11 cellular contexts compared by ENCODE assay signal in the genomic region with DNA sequence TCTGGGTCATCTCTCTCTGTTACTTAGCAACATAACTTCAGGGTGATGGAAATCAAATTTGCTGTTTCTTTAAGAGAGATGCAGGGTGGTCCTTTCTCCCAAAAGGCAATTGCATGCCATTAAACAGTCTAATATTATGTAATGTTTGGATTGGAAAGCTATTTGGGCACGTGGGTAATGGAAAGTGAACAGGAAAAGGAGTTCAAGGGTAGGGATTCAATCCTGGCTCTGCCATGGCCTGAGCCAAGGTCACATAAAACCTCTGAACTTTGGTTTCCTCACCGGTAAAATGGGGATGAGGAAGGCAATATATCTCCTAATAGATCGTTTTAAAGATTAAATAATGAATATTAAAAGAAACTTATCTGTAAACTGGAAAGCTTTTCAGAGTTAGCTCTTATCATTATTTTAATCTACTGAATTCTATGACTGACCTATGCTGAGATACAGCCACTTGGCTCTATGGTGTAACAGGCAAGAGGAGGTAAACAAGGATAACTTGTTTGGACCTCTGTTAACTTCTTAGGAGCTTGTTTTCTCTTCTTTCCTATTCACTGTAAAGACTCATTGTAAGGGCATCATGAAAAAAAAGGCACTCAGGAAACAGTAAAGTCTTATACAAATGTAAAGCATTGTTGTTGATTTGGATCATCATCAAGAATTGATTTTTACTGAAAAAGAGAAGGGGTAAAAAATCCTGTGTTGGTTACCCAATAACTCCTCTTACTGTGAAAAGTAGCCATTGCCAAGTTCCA. TPM values are rescaled to one million over a fixed set of nuclear protein-coding genes. Genes with fewer than 3 reads are reported as not detected.
"Had no signal": no experiment of that assay in that cellular context is flagged by ENCODE, and none has a peak within 500 bp of the region (broad histone marks: within the 10 kb centered on the region; RNA-seq: fewer than 3 reads in every experiment).

No MANE protein-coding gene starts in this region.

- H3K4me3 ChIP-seq: gastroesophageal sphincter, sigmoid colon, tibial nerve had no signal

- H3K9me3 ChIP-seq: gastroesophageal sphincter, neutrophil, sigmoid colon, tibial nerve had no signal

- H3K27ac ChIP-seq: neutrophil, sigmoid colon had no signal

- H3K27me3 ChIP-seq: gastroesophageal sphincter, neutrophil, sigmoid colon, tibial nerve had no signal

- H3K36me3 ChIP-seq: neutrophil, tibial nerve had no signal

RNA-seq across cellular contexts. Expression of gene OVCH1, which starts 55.7 kb away (rescaled TPM):
- total RNA-seq: activated CD8-positive, alpha-beta memory T cell treated with anti-CD3 and anti-CD28 coated beads for 36 hours; astrocyte; bronchial epithelial cell; dermis blood vessel endothelial cell; epithelial cell of proximal tubule; natural killer cell; T-cell had no signal
